In genomic region chr3:159643406-159643805, GRCh38 we compare ENCODE assay signal across 34 cellular contexts.
"Had no signal": no experiment of that assay in that cellular context is flagged by ENCODE, and none has a peak within 500 bp of the region (broad histone marks: within the 10 kb centered on the region; RNA-seq: fewer than 3 reads in every experiment).

No MANE protein-coding gene starts in this region.

- DNase-seq: Karpas-422, Kasumi-1, MG63, MM.1S, MV-4-11, NCI-H1048, NCI-H1092, NCI-H1092 treated with DMSO at 0.1 percent for 48 hours, NCI-H1105, NCI-H1105 treated with DMSO at 0.1 percent for 48 hours, NCI-H1417, NCI-H1417 treated with DMSO at 0.1 percent for 48 hours, NCI-H1436, NCI-H1436 treated with DMSO at 0.1 percent for 48 hours, NCI-H146, NCI-H1694, NCI-H1694 treated with DMSO at 0.1 percent for 48 hours, NCI-H187, NCI-H187 treated with DMSO at 0.1 percent for 48 hours, NCI-H1930, NCI-H2029, NCI-H2029 treated with DMSO at 0.1 percent for 48 hours, NCI-H2081, NCI-H2081 treated with DMSO at 0.1 percent for 48 hours, NCI-H2107, NCI-H2171, NCI-H2171 treated with DMSO at 0.1 percent for 48 hours, NCI-H2227 treated with DMSO at 0.1 percent for 48 hours, NCI-H226, NCI-H345, NCI-H446, NCI-H446 treated with DMSO at 0.1 percent for 48 hours, NCI-H510A, NCI-H510A treated with DMSO at 0.1 percent for 48 hours had no signal

- H3K4me3 ChIP-seq: MG63 had no signal
